ENCODE assay signal across 1 cellular context in the genomic region with DNA sequence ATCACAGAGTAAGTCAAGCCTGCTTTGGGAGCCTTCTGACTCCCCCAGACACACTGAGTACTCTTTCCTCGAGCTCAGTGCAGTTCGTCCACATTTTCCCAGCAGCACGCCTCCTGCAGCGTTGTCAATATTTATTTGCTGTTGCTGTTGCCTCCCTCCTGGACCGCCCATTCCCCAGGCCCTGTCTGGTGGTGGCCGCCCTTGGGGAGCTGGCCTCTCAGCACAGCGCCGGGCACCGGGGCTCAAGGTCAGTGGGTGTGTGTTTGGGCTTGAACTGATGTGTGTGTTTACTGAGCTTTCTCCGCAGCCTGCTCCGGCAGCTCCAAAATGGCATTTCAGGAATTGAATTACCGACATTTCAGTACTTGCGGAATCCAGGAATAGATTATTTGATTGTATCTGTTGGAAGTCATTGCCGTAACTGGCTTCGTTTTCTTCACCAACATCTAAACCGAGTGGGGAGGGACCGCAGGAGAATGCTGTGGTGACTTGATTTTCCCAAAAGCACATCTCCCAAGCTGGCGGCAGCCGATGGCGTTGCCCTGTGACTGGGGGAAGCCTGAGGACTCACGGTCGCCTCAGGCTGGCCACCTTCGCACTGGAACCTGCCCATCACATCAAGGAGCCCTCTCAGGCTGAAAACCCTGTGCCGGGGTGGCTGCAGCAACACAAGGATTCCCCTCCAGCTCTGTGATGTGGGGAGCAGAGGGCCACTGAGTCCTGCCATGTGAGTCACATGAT.
TF ChIP-seq lines count a peak whose summit lies in the region.

No MANE protein-coding gene starts in this region.

TF ChIP-seq in HepG2, 621 proteins besides CTCF, POLR2A, EP300 and RAD21 (continues in another document):
- TF ChIP-seq ZNF260 (CRISPR knock-in tag; IDR thresholded peaks at IDR 0.05; ENCODE audit: borderline replicate concordance, low read depth), result no peak
- TF ChIP-seq, protein P1, sequence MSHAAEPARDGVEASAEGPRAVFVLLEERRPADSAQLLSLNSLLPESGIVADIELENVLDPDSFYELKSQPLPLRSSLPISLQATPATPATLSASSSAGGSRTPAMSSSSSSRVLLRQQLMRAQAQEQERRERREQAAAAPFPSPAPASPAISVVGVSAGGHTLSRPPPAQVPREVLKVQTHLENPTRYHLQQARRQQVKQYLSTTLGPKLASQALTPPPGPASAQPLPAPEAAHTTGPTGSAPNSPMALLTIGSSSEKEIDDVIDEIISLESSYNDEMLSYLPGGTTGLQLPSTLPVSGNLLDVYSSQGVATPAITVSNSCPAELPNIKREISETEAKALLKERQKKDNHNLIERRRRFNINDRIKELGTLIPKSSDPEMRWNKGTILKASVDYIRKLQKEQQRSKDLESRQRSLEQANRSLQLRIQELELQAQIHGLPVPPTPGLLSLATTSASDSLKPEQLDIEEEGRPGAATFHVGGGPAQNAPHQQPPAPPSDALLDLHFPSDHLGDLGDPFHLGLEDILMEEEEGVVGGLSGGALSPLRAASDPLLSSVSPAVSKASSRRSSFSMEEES (CRISPR knock-in tag; IDR thresholded peaks at IDR 0.05), result peak; percentile 76; the same call in 1 of the 2 replicates
- peak; percentile 77; the same call in 1 of the 2 replicates for TF ChIP-seq ZHX1 (CRISPR knock-in tag; IDR thresholded peaks at IDR 0.05; ENCODE audit: low read depth)
- no peak for TF ChIP-seq ZNF883 (CRISPR knock-in tag; IDR thresholded peaks at IDR 0.05; ENCODE audit: not compliant biosample characterization)
- TF ChIP-seq STAG1 (CRISPR knock-in tag; IDR thresholded peaks at IDR 0.05), result peak; percentile 42
- TF ChIP-seq ZNF670 (CRISPR knock-in tag; IDR thresholded peaks at IDR 0.05; ENCODE audit: borderline replicate concordance), result peak; percentile 95
- no peak; the same call in 1 of the 2 replicates for TF ChIP-seq ZNF234 (CRISPR knock-in tag; conservative IDR thresholded peaks at IDR 0.05)
- no peak for TF ChIP-seq ZNF256 (CRISPR knock-in tag; conservative IDR thresholded peaks at IDR 0.05)
- TF ChIP-seq, protein P2, sequence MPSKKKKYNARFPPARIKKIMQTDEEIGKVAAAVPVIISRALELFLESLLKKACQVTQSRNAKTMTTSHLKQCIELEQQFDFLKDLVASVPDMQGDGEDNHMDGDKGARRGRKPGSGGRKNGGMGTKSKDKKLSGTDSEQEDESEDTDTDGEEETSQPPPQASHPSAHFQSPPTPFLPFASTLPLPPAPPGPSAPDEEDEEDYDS (CRISPR knock-in tag; IDR thresholded peaks at IDR 0.05), result peak; percentile 54; the same call in 1 of the 2 replicates
- no peak for TF ChIP-seq ETV6 (CRISPR knock-in tag; conservative IDR thresholded peaks at IDR 0.05)
- peak; percentile 38; the same call in 1 of the 2 replicates for TF ChIP-seq BORCS8-MEF2B (CRISPR knock-in tag; IDR thresholded peaks at IDR 0.05)
- TF ChIP-seq RELA (CRISPR knock-in tag; IDR thresholded peaks at IDR 0.05), result no peak
- TF ChIP-seq NFIB (CRISPR knock-in tag; IDR thresholded peaks at IDR 0.05; ENCODE audit: borderline replicate concordance), result no peak
- TF ChIP-seq CEBPB (IDR thresholded peaks at IDR 0.05; ENCODE audit: borderline replicate concordance, low read depth, low read length), result no peak; the same call in 1 of the 2 replicates
- TF ChIP-seq, protein P3, sequence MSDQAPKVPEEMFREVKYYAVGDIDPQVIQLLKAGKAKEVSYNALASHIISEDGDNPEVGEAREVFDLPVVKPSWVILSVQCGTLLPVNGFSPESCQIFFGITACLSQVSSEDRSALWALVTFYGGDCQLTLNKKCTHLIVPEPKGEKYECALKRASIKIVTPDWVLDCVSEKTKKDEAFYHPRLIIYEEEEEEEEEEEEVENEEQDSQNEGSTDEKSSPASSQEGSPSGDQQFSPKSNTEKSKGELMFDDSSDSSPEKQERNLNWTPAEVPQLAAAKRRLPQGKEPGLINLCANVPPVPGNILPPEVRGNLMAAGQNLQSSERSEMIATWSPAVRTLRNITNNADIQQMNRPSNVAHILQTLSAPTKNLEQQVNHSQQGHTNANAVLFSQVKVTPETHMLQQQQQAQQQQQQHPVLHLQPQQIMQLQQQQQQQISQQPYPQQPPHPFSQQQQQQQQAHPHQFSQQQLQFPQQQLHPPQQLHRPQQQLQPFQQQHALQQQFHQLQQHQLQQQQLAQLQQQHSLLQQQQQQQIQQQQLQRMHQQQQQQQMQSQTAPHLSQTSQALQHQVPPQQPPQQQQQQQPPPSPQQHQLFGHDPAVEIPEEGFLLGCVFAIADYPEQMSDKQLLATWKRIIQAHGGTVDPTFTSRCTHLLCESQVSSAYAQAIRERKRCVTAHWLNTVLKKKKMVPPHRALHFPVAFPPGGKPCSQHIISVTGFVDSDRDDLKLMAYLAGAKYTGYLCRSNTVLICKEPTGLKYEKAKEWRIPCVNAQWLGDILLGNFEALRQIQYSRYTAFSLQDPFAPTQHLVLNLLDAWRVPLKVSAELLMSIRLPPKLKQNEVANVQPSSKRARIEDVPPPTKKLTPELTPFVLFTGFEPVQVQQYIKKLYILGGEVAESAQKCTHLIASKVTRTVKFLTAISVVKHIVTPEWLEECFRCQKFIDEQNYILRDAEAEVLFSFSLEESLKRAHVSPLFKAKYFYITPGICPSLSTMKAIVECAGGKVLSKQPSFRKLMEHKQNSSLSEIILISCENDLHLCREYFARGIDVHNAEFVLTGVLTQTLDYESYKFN (CRISPR knock-in tag; conservative IDR thresholded peaks at IDR 0.05), result peak; percentile 95
- TF ChIP-seq ZNF124 (CRISPR knock-in tag; IDR thresholded peaks at IDR 0.05), result no peak; the same call in 1 of the 2 replicates
- TF ChIP-seq KDM5A (IDR thresholded peaks at IDR 0.05; ENCODE audit: borderline replicate concordance, low read length), result no peak
- peak in 1 of 2 experiments; percentile 99; a peak in 2 of 4 replicates for TF ChIP-seq KLF16 (CRISPR knock-in tag; IDR thresholded peaks at IDR 0.05)
- TF ChIP-seq PITX1 (CRISPR knock-in tag; IDR thresholded peaks at IDR 0.05), result peak; percentile 94
- TF ChIP-seq ATF7-NPFF (CRISPR knock-in tag; IDR thresholded peaks at IDR 0.05; ENCODE audit: low read depth), result peak; percentile 90; the same call in 1 of the 2 replicates
- TF ChIP-seq TCF12 (IDR thresholded peaks at IDR 0.05), result no peak
- no peak for TF ChIP-seq TCF12 (CRISPR knock-in tag; IDR thresholded peaks at IDR 0.05)
- peak; percentile 45; the same call in 1 of the 2 replicates for TF ChIP-seq HHEX (CRISPR knock-in tag; IDR thresholded peaks at IDR 0.05)
- peak; percentile 77; the same call in 1 of the 2 replicates for TF ChIP-seq ZNF747 (CRISPR knock-in tag; IDR thresholded peaks at IDR 0.05; ENCODE audit: borderline replicate concordance)
- TF ChIP-seq MAFF (IDR thresholded peaks at IDR 0.05; ENCODE audit: low read depth, low read length), result no peak
- TF ChIP-seq, protein P4, sequence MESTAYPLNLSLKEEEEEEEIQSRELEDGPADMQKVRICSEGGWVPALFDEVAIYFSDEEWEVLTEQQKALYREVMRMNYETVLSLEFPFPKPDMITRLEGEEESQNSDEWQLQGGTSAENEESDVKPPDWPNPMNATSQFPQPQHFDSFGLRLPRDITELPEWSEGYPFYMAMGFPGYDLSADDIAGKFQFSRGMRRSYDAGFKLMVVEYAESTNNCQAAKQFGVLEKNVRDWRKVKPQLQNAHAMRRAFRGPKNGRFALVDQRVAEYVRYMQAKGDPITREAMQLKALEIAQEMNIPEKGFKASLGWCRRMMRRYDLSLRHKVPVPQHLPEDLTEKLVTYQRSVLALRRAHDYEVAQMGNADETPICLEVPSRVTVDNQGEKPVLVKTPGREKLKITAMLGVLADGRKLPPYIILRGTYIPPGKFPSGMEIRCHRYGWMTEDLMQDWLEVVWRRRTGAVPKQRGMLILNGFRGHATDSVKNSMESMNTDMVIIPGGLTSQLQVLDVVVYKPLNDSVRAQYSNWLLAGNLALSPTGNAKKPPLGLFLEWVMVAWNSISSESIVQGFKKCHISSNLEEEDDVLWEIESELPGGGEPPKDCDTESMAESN (CRISPR knock-in tag; conservative IDR thresholded peaks at IDR 0.05), result peak; percentile 93
- TF ChIP-seq ZNF503 (CRISPR knock-in tag; IDR thresholded peaks at IDR 0.05), result peak; percentile 96
- TF ChIP-seq, protein P5, sequence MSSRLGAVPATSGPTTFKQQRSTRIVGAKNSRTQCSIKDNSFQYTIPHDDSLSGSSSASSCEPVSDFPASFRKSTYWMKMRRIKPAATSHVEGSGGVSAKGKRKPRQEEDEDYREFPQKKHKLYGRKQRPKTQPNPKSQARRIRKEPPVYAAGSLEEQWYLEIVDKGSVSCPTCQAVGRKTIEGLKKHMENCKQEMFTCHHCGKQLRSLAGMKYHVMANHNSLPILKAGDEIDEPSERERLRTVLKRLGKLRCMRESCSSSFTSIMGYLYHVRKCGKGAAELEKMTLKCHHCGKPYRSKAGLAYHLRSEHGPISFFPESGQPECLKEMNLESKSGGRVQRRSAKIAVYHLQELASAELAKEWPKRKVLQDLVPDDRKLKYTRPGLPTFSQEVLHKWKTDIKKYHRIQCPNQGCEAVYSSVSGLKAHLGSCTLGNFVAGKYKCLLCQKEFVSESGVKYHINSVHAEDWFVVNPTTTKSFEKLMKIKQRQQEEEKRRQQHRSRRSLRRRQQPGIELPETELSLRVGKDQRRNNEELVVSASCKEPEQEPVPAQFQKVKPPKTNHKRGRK (CRISPR knock-in tag; IDR thresholded peaks at IDR 0.05), result no peak
- TF ChIP-seq MTA1 (CRISPR knock-in tag; IDR thresholded peaks at IDR 0.05; ENCODE audit: borderline replicate concordance), result peak; percentile 98
- TF ChIP-seq DNMT3B (CRISPR knock-in tag; conservative IDR thresholded peaks at IDR 0.05), result no peak
- TF ChIP-seq NFYB (CRISPR knock-in tag; IDR thresholded peaks at IDR 0.05), result 0 out of 2 replicates have a peak, but pooled peaks have one; percentile 52
- no peak for TF ChIP-seq RNF219 (CRISPR knock-in tag; IDR thresholded peaks at IDR 0.05)
- TF ChIP-seq, protein P6, sequence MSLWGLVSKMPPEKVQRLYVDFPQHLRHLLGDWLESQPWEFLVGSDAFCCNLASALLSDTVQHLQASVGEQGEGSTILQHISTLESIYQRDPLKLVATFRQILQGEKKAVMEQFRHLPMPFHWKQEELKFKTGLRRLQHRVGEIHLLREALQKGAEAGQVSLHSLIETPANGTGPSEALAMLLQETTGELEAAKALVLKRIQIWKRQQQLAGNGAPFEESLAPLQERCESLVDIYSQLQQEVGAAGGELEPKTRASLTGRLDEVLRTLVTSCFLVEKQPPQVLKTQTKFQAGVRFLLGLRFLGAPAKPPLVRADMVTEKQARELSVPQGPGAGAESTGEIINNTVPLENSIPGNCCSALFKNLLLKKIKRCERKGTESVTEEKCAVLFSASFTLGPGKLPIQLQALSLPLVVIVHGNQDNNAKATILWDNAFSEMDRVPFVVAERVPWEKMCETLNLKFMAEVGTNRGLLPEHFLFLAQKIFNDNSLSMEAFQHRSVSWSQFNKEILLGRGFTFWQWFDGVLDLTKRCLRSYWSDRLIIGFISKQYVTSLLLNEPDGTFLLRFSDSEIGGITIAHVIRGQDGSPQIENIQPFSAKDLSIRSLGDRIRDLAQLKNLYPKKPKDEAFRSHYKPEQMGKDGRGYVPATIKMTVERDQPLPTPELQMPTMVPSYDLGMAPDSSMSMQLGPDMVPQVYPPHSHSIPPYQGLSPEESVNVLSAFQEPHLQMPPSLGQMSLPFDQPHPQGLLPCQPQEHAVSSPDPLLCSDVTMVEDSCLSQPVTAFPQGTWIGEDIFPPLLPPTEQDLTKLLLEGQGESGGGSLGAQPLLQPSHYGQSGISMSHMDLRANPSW (CRISPR knock-in tag; IDR thresholded peaks at IDR 0.05; ENCODE audit: borderline replicate concordance), result peak; percentile 79; the same call in 1 of the 2 replicates
- TF ChIP-seq SNAPC5 (CRISPR knock-in tag; IDR thresholded peaks at IDR 0.05; ENCODE audit: borderline replicate concordance), result no peak
- no peak for TF ChIP-seq ZNF549 (CRISPR knock-in tag; IDR thresholded peaks at IDR 0.05)
- no peak for TF ChIP-seq ZNF33B (CRISPR knock-in tag; IDR thresholded peaks at IDR 0.05)
